ENCODE assay signal across 2 cellular contexts in the genomic region with DNA sequence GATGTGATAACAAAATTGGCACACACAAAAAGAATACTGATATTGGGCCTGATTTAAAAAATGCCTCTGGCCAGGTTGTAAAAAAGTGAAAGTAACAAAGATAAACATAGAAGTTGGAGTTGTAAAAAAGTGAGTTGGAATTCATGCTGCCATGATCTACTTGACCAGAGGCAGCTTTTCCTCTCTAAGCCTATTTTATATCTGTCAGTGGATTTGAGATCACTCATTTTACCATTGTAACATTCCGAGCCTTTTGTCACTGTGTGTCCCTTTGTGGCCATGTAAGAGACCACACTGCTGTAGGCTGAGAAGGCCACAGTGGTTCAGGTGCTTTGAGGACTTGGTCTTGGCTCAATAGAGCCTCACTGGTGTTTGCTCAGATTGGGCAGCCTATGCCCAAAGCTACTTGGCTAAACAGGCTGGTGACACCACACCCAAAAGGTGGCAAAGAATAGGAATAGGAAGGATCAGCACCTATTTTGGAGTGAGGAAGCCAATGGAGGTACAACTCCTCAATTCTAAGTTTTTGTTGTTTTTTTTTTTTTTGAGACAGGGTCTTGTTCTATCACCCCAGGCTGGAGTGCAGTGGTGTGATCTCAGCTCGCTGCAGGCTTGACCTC.
TF ChIP-seq lines count a peak whose summit lies in the region.

No MANE protein-coding gene starts in this region.

TF ChIP-seq in A549, 52 proteins besides CTCF, POLR2A, EP300 and RAD21:
- TF ChIP-seq RNF2 (IDR thresholded peaks at IDR 0.05; ENCODE audit: borderline replicate concordance, low read depth), result no peak
- TF ChIP-seq SMC3 (IDR thresholded peaks at IDR 0.05), result no peak
- no peak for TF ChIP-seq HDAC2 (IDR thresholded peaks at IDR 0.05)
- TF ChIP-seq SREBF2 (IDR thresholded peaks at IDR 0.05), result no peak
- TF ChIP-seq CBX8 (IDR thresholded peaks at IDR 0.05), result no peak
- TF ChIP-seq HOXA7 (CRISPR knock-in tag; IDR thresholded peaks at IDR 0.05), result no peak
- no peak for TF ChIP-seq KDM1A (IDR thresholded peaks at IDR 0.05; ENCODE audit: low read depth)
- no peak for TF ChIP-seq MYC (IDR thresholded peaks at IDR 0.05; ENCODE audit: borderline replicate concordance, low read length)
- no peak for TF ChIP-seq FOSL2 (IDR thresholded peaks at IDR 0.05)
- TF ChIP-seq FOSL2 (CRISPR knock-in tag; IDR thresholded peaks at IDR 0.05), result no peak

TF ChIP-seq in HepG2, 621 proteins besides CTCF, POLR2A, EP300 and RAD21:
- TF ChIP-seq ZNF530 (CRISPR knock-in tag; IDR thresholded peaks at IDR 0.05; ENCODE audit: low read depth) (no peak), ZNF768 (CRISPR knock-in tag; IDR thresholded peaks at IDR 0.05) (no peak), ZNF7 (CRISPR knock-in tag; IDR thresholded peaks at IDR 0.05) (peak; percentile 87), RBFOX2 (IDR thresholded peaks at IDR 0.05; ENCODE audit: low read depth, low read length) (peak; percentile 48; the same call in 1 of the 2 replicates), AGO2 (optimal IDR thresholded peaks at IDR 0.05; ENCODE audit: low read depth, low read length) (peak; percentile 38)
